Comparison of ENCODE assay signal across 14 cellular contexts in the genomic region with DNA sequence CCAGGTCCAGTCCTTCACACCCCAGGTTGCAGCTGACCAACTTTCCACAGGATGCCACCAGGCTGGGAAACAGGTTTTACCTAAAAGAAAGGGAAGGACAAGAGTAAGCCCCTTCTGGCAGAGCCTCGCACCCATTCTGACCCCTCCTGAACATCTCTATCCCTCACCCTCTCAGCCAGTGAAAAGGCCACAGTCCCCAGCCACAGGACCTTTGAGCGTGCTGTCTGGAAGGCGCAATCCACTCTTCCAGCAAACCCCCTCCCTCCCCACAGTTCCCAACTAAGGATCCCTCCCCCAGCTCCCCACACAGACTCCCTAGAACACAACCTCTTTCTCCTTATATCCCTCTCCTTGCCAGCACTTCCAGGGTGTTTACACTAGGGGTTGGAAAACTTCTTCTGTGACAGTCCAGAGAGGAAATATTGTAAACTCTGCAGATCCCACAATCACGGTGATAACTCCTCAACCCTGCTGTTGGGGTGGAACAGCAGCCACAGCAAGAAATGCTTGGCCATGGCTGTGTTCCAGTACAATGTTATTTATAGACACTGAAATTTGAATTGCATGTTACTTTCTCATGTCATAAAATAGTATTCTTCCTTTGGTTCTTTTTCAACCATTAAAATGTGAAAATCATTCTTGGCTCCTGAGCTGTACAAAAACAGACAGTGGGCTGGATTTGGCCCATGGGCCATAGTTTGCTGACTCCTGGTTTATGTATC. TPM values are rescaled to one million over a fixed set of nuclear protein-coding genes. Genes with fewer than 3 reads are reported as not detected.
DNase-seq lines count a peak whose midpoint lies in the region; ATAC-seq and TF ChIP-seq lines count a peak whose summit lies in the region.
"Had no signal": no experiment of that assay in that cellular context is flagged by ENCODE, and none has a peak within 500 bp of the region (broad histone marks: within the 10 kb centered on the region; RNA-seq: fewer than 3 reads in every experiment).

No MANE protein-coding gene starts in this region.

- H3K79me2 ChIP-seq in hepatocyte, result no peaks in the 10 kb centered on the region

- TF ChIP-seq EP300 in stomach (IDR thresholded peaks at IDR 0.05), result no peak

- H3K36me3 ChIP-seq in hepatocyte (replicated peaks; ENCODE audit: insufficient read depth, low read depth), result no peaks in the 10 kb centered on the region
- peaks cover 0 to 4% (median 0%) of the 10 kb centered on the region in 4 donors for H3K36me3 ChIP-seq in stomach

- TF ChIP-seq CTCF in cardiac fibroblast (IDR thresholded peaks at IDR 0.05; ENCODE audit: low read depth, low read length), result no peak
- TF ChIP-seq CTCF in hepatocyte (IDR thresholded peaks at IDR 0.05; ENCODE audit: poor library complexity), result no peak
- TF ChIP-seq CTCF in stomach (IDR thresholded peaks at IDR 0.05), result no peak

- no peaks in the 10 kb centered on the region for H4K20me1 ChIP-seq in hepatocyte (ENCODE audit: insufficient read depth, poor library complexity, severe bottlenecking)

- peak overlapping the region; percentile 1 for H3K4me2 ChIP-seq in hepatocyte

- H3K27ac ChIP-seq in hepatocyte (peak overlapping the region; percentile 96), stomach (peak overlapping the region; percentile 76 to 90 (median 90))

- H3K9me3 Mint-ChIP-seq in activated naive CD4-positive, alpha-beta T cell treated with anti-CD3 and anti-CD28 coated beads, Interleukin-2, amount 50 U/mL, for 72 hours, result no peaks in the 10 kb centered on the region
- H3K9me3 Mint-ChIP-seq: activated B cell treated with CpG ODN at 0.5 μM for 24 hours; dendritic cell treated with granulocyte-macrophage colony-stimulating factor and Interleukin-4, amounts not matched to agents 40 ng/mL and 50 ng/mL, for 4 days had no signal

- no peak for TF ChIP-seq POLR2A in stomach (IDR thresholded peaks at IDR 0.05)

- in situ Hi-C loops in G401 (cut with HindIII; ENCODE audit: low sequenced_read_pairs), result no loop called here

- H3K4me3 ChIP-seq in cardiac fibroblast (replicated peaks in 1 of 2; ENCODE audit: low read depth in 2 of 2, low read length in 2 of 2) (no peak overlapping the region), hepatocyte (no peak overlapping the region), stomach (no peak overlapping the region)

- peaks cover 50% of the 10 kb centered on the region for H3K4me1 ChIP-seq in hepatocyte (ENCODE audit: insufficient read depth)
- peaks cover 68 to 92% (median 83%) of the 10 kb centered on the region in 4 donors for H3K4me1 ChIP-seq in stomach

- H3K9me3 ChIP-seq in hepatocyte (ENCODE audit: low read depth), result no peaks in the 10 kb centered on the region
- no peaks in the 10 kb centered on the region for H3K9me3 ChIP-seq in stomach

- H3K9me2 ChIP-seq in hepatocyte (replicated peaks; ENCODE audit: insufficient read depth), result no peaks in the 10 kb centered on the region

- no peak for ATAC-seq in activated naive CD4-positive, alpha-beta T cell treated with anti-CD3 and anti-CD28 coated beads, Interleukin-2, amount 50 U/mL, for 72 hours

- H2AFZ ChIP-seq in hepatocyte, result no peak overlapping the region

- no peak overlapping the region for H3K27ac Mint-ChIP-seq in activated naive CD4-positive, alpha-beta T cell treated with anti-CD3 and anti-CD28 coated beads, Interleukin-2, amount 50 U/mL, for 72 hours
- H3K27ac Mint-ChIP-seq: activated B cell treated with CpG ODN at 0.5 μM for 24 hours; dendritic cell treated with granulocyte-macrophage colony-stimulating factor and Interleukin-4, amounts not matched to agents 40 ng/mL and 50 ng/mL, for 4 days had no signal

- no peaks in the 10 kb centered on the region for H3K36me3 Mint-ChIP-seq in activated naive CD4-positive, alpha-beta T cell treated with anti-CD3 and anti-CD28 coated beads, Interleukin-2, amount 50 U/mL, for 72 hours

- peak; percentile 53 for DNase-seq in H4 (ENCODE audit: low spot score)
- DNase-seq in cardiac fibroblast (ENCODE audit: low read depth in 2 of 2), result peak; percentile 9 to 79
- peak; percentile 41 for DNase-seq in hepatocyte (ENCODE audit: low spot score)
- no peak for DNase-seq in stomach
- DNase-seq in Ammon's horn (ENCODE audit: low spot score), result no peak
- no peak for DNase-seq in activated naive CD4-positive, alpha-beta T cell treated with anti-CD3 and anti-CD28 coated beads, Interleukin-2, amount 50 U/mL, for 72 hours (ENCODE audit: low spot score in 2 of 2)
- no peak for DNase-seq in G401 (ENCODE audit: low spot score)
- DNase-seq in HuH-7.5 (ENCODE audit: low spot score), result no peak
- DNase-seq: activated B cell treated with CpG ODN at 0.5 μM for 24 hours; activated T-cell treated with anti-CD3 and anti-CD28 coated beads, Interleukin-2, amount 50 U/mL, for 48 hours; NCI-H510A treated with DMSO at 0.1 percent for 48 hours; SIG-M5; stimulated activated naive CD4-positive, alpha-beta T cell treated with Interleukin-2 at 50 U/mL for 16 hours had no signal

- WGBS in hepatocyte (ENCODE audit: low lambda C conversion rate, missing lambda C conversion rate), result 79% methylated on average over 4 of the region's 4 CpGs
- WGBS in stomach, 5 donors, result 50 to 73% (median 65%) methylated on average over 4 of the region's 4 CpGs

- intact Hi-C loops in stomach (cut with DNase I; ENCODE audit: low total_unique reads), result no loop called here

- no peaks in the 10 kb centered on the region for H3K27me3 ChIP-seq in hepatocyte
- no peaks in the 10 kb centered on the region for H3K27me3 ChIP-seq in stomach

RNA-seq across cellular contexts. Expression of a gene that starts 36.0 kb away (rescaled TPM):
- 0.06 and 0.14 TPM in 2 replicates for total RNA-seq in H4 (2014; rRNA removed; shearing (Covaris generic))
- total RNA-seq in hepatocyte (17.0 and 17.8 TPM in 2 replicates), stomach (10 to 100 TPM; 14.6 to 54.0 (median 36.2) TPM)
- polyA plus RNA-seq in hepatocyte (29.6 and 34.9 TPM in 2 replicates), stomach (10 to 100 TPM; 21.7 to 30.3 (median 22.7) TPM)
- total RNA-seq in activated naive CD4-positive, alpha-beta T cell treated with anti-CD3 and anti-CD28 coated beads, Interleukin-2, amount 50 U/mL, for 72 hours, result 1 to 10 TPM; 3.9 to 5.3 TPM
- 2.8 and 10.0 TPM in 2 replicates for total RNA-seq in G401 (2014; rRNA removed; shearing (Covaris generic))

Comparison
In these comparisons a context has a peak if more than half of its experiments do, and no peak if none do; other contexts are left out.
1. DNase-seq: peak in H4 (single experiment), cardiac fibroblast (2 of 2) and hepatocyte (single experiment); none in stomach (single experiment), Ammon's horn (single experiment), activated naive CD4-positive, alpha-beta T cell treated with anti-CD3 and anti-CD28 coated beads, Interleukin-2, amount 50 U/mL, for 72 hours (0 of 2), G401 (single experiment) and HuH-7.5 (single experiment).